ENCODE assay signal across 7 cellular contexts in genomic region chr12:990308-990648, GRCh38. TPM values are rescaled to one million over a fixed set of nuclear protein-coding genes. Genes with fewer than 3 reads are reported as not detected.
A peak's percentile ranks its signal among the peaks of the same experiment; 100 is the strongest.
DNase-seq lines count a peak whose midpoint lies in the region; ATAC-seq and TF ChIP-seq lines count a peak whose summit lies in the region.

No MANE protein-coding gene starts in this region.

- CTCF ChIA-PET in Panc1 (lab: Charles Lee), result interaction anchor here (0.6 kb wide), 1 partner anchor 22 kb away, joined by 3 read pairs; no protein-coding TSS in a partner anchor

- peaks cover 20% of the 10 kb centered on the region for H3K4me1 ChIP-seq in Panc1 (ENCODE audit: control insufficient read depth, insufficient read depth, low read length)
- peaks cover 0 to 47% (median 29%) of the 10 kb centered on the region in 9 donors for H3K4me1 ChIP-seq in heart right ventricle
- H3K4me1 ChIP-seq in rectal smooth muscle tissue (ENCODE audit: control insufficient read depth, insufficient read depth, low read length), result peaks cover 16% of the 10 kb centered on the region

- POLR2A ChIA-PET in Panc1 (lab: Charles Lee), result no interaction called here

- peak overlapping the region; percentile 85 for H3K27ac Mint-ChIP-seq in activated naive CD8-positive, alpha-beta T cell

- H3K36me3 ChIP-seq in Panc1 (ENCODE audit: control insufficient read depth, insufficient read depth, low read length), result no peaks in the 10 kb centered on the region
- peaks cover 0 to 5% (median 0%) of the 10 kb centered on the region in 9 donors for H3K36me3 ChIP-seq in heart right ventricle
- no peaks in the 10 kb centered on the region for H3K36me3 ChIP-seq in rectal smooth muscle tissue (ENCODE audit: control insufficient read depth, insufficient read depth, low read length)

- peak; percentile 14 for ATAC-seq in GM18511 (IDR thresholded peaks at IDR 0.05; ENCODE audit: unreplicated experiment)
- ATAC-seq in HG03139 (IDR thresholded peaks at IDR 0.05; ENCODE audit: unreplicated experiment), result peak; percentile 19
- peak; percentile 50 for ATAC-seq in Panc1
- peak; percentile 38 to 69 (median 57) for ATAC-seq in heart right ventricle
- ATAC-seq in HG02870 (IDR thresholded peaks at IDR 0.05; ENCODE audit: unreplicated experiment), result no peak

- peak overlapping the region; percentile 95 for H3K27ac ChIP-seq in Panc1 (ENCODE audit: low read length)
- peak overlapping the region; percentile 94 to 100 (median 98) for H3K27ac ChIP-seq in heart right ventricle
- H3K27ac ChIP-seq in rectal smooth muscle tissue (ENCODE audit: low read depth, low read length), result peak overlapping the region; percentile 99

- DNase-seq in Panc1 (ENCODE audit: low read depth, low spot score) (no peak), heart right ventricle (peak; percentile 64 to 71)

- H3K9me3 ChIP-seq in Panc1 (ENCODE audit: control insufficient read depth, insufficient read depth, low read depth, low read length) (no peaks in the 10 kb centered on the region), heart right ventricle (no peaks in the 10 kb centered on the region)

- in situ Hi-C loops in Panc1 (cut with HindIII; ENCODE audit: low pct_unique_long_range_greater_than_20kb, low sequenced_read_pairs), result no loop called here

- peak overlapping the region; percentile 92 for H3K9ac ChIP-seq in rectal smooth muscle tissue (ENCODE audit: low read length)

- H3K4me1 Mint-ChIP-seq in activated naive CD8-positive, alpha-beta T cell (ENCODE audit: low read depth), result peaks cover 41% of the 10 kb centered on the region

- no peaks in the 10 kb centered on the region for H3K36me3 Mint-ChIP-seq in activated naive CD8-positive, alpha-beta T cell

- no peaks in the 10 kb centered on the region for H3K27me3 Mint-ChIP-seq in activated naive CD8-positive, alpha-beta T cell

- H3K4me3 Mint-ChIP-seq in activated naive CD8-positive, alpha-beta T cell, result peak overlapping the region; percentile 86

- no TSS peak for BruUV-seq in Panc1 (replicated peaks; lab: Mats Ljungman, UMichigan)

- no peak for TF ChIP-seq CTCF in Panc1 (IDR thresholded peaks at IDR 0.05)
- no peak for TF ChIP-seq CTCF in heart right ventricle (IDR thresholded peaks at IDR 0.05)

- no peaks in the 10 kb centered on the region for H3K9me3 Mint-ChIP-seq in activated naive CD8-positive, alpha-beta T cell (ENCODE audit: low read depth)

- H3K4me3 ChIP-seq in Panc1 (ENCODE audit: low read depth in 2 of 2, low read length in 2 of 2) (peak overlapping the region; percentile 69 to 80), heart right ventricle (peak overlapping the region; percentile 80 to 96 (median 90)), rectal smooth muscle tissue (ENCODE audit: low read length) (peak overlapping the region; percentile 92)

- intact Hi-C loops in Panc1 (cut with micrococcal nuclease; ENCODE audit: unreplicated experiment) (loop anchor here (10.0 kb wide), 1 partner anchor 105 kb away; no protein-coding TSS in a partner anchor), heart right ventricle (cut with DNase I) (loop anchor here in 6 of 10 donors (1.0 to 10.0 kb wide), 7 partner anchors 41 to 902 kb away; partner anchors contain the start of gene RAD52 (in 3 of the 6))

- H3K27me3 ChIP-seq in Panc1 (ENCODE audit: control insufficient read depth, insufficient read depth, low read length), result no peaks in the 10 kb centered on the region
- H3K27me3 ChIP-seq in heart right ventricle, result no peaks in the 10 kb centered on the region
- no peaks in the 10 kb centered on the region for H3K27me3 ChIP-seq in rectal smooth muscle tissue (ENCODE audit: control insufficient read depth, insufficient read depth, low read length)

- WGBS in heart right ventricle, 2 donors, result 0 to 1% methylated on average over 27 of the region's 27 CpGs

RNA-seq across cellular contexts. Expression of gene ERC1, which starts 0.7 kb away (rescaled TPM):
- total RNA-seq in Panc1 (2021; ENCODE audit: unreplicated experiment), result 40.4 TPM
- polyA plus RNA-seq in Panc1 (2012; ENCODE audit: insufficient read length), result 17.8 TPM
- 10 to 100 TPM; 37.7 to 67.5 (median 49.5) TPM for total RNA-seq in heart right ventricle
- polyA plus RNA-seq in heart right ventricle, result 10 to 100 TPM in 1 of 2 donors, 1 to 10 TPM in 1; 6.5 to 23.0 TPM

RNA-seq across cellular contexts. Expression of gene RAD52, which starts 40.8 kb away (rescaled TPM):
- total RNA-seq in Panc1 (2021; ENCODE audit: unreplicated experiment) (15.8 TPM), heart right ventricle (1 to 10 TPM; 4.8 to 9.6 (median 6.1) TPM)
- 16.4 TPM for polyA plus RNA-seq in Panc1 (2012; ENCODE audit: insufficient read length)
- polyA plus RNA-seq in heart right ventricle, result 10 to 100 TPM in 1 of 2 donors, 1 to 10 TPM in 1; 4.1 to 14.8 TPM
